Comparison of ENCODE assay signal across 35 cellular contexts in genomic region chr9:7305677-7306076, GRCh38.
DNase-seq lines count a peak whose midpoint lies in the region; ATAC-seq, FAIRE-seq and TF ChIP-seq lines count a peak whose summit lies in the region.
"Had no signal": no experiment of that assay in that cellular context is flagged by ENCODE, and none has a peak within 500 bp of the region (broad histone marks: within the 10 kb centered on the region; RNA-seq: fewer than 3 reads in every experiment).

No MANE protein-coding gene starts in this region.

- H3K27ac ChIP-seq in HEK293 (ENCODE audit: extremely low read depth, low read depth, low read length) (no peak overlapping the region), H1 (ENCODE audit: low read depth, low read length) (no peak overlapping the region), esophagus muscularis mucosa (replicated peaks in 1 of 4) (no peak overlapping the region), mesenchymal stem cell (ENCODE audit: low read length, poor library complexity, severe bottlenecking) (no peak overlapping the region)
- H3K27ac ChIP-seq: 22Rv1; A549; BLaER1; BLaER1 treated with 17β-estradiol and CSF1 and Interleukin-3, amounts not matched to agents 10 nM and 100 nM; C4-2B had no signal

- no peaks in the 10 kb centered on the region for H3K79me1 ChIP-seq in H1 (ENCODE audit: low read depth, low read length)
- no peaks in the 10 kb centered on the region for H3K79me1 ChIP-seq in mesenchymal stem cell (replicated peaks; ENCODE audit: low read length, poor library complexity, severe bottlenecking)

- H3K4me1 ChIP-seq in HEK293 (ENCODE audit: control insufficient read depth, insufficient read depth, low read length): no peaks in the 10 kb centered on the region
- no peaks in the 10 kb centered on the region for H3K4me1 ChIP-seq in H1 (replicated peaks in 1 of 4; ENCODE audit: control insufficient read depth in 3 of 4, insufficient read depth in 4 of 4, low read length in 3 of 4)
- H3K4me1 ChIP-seq in esophagus muscularis mucosa: no peaks in the 10 kb centered on the region
- no peaks in the 10 kb centered on the region for H3K4me1 ChIP-seq in mesenchymal stem cell (ENCODE audit: control insufficient read depth, insufficient read depth, low read depth, low read length)
- H3K4me1 ChIP-seq: A549; BE2C; BLaER1; BLaER1 treated with 17β-estradiol and CSF1 and Interleukin-3, amounts not matched to agents 10 nM and 100 nM; Caco-2 had no signal

- TF ChIP-seq CTCF in HEK293 (tag by site-specific recombination; IDR thresholded peaks at IDR 0.05): no peak
- TF ChIP-seq CTCF in H1 (IDR thresholded peaks at IDR 0.05; ENCODE audit: control extremely low read depth in 1 of 3, insufficient read depth in 1 of 3, low read depth in 1 of 3, low read length in 3 of 3): no peak
- no peak for TF ChIP-seq CTCF in esophagus muscularis mucosa (IDR thresholded peaks at IDR 0.05)

- CTCF ChIA-PET in HEK293 (lab: Yijun Ruan, JAX): no interaction called here
- CTCF ChIA-PET in H1 (lab: Charles Lee; ENCODE audit: partially characterized antibody): interaction anchor here (0.9 to 1.7 kb wide), 7 partner anchors 9 to 253 kb away, joined by 3 to 6 read pairs (median 3); no protein-coding TSS in a partner anchor

- no peak overlapping the region for H3K23ac ChIP-seq in H1 (ENCODE audit: insufficient read length)
- H3K23ac ChIP-seq in mesenchymal stem cell (ENCODE audit: low read length in 2 of 2): no peak overlapping the region

- no peak for TF ChIP-seq EP300 in H1 (IDR thresholded peaks at IDR 0.05; ENCODE audit: borderline replicate concordance in 1 of 2, low read depth in 2 of 2, low read length in 2 of 2)
- no peak for TF ChIP-seq EP300 in esophagus muscularis mucosa (IDR thresholded peaks at IDR 0.05)

- H2BK12ac ChIP-seq in H1 (ENCODE audit: low read depth, low read length) (no peak overlapping the region), mesenchymal stem cell (ENCODE audit: low read length in 2 of 2) (no peak overlapping the region)

- H2BK120ac ChIP-seq in H1 (replicated peaks; ENCODE audit: low read depth, low read length): no peak overlapping the region
- H2BK120ac ChIP-seq in mesenchymal stem cell (ENCODE audit: low read depth, low read length): no peak overlapping the region

- DNase-seq in H1 (ENCODE audit: low read depth in 1 of 2, low spot score in 2 of 2) (no peak), esophagus muscularis mucosa (ENCODE audit: extremely low spot score) (peak; percentile 53), mesenchymal stem cell (no peak), NCI-H1436 treated with DMSO at 0.1 percent for 48 hours (lab: John Stamatoyannopoulos, UW) (no peak)
- DNase-seq: 8988T; ACHN; AML-193; BE2C; C1 segment of cervical spinal cord; Caco-2; Calu3; CD4-positive, alpha-beta memory T cell; CD4-positive, alpha-beta T cell; CD4-positive, CD25-positive, alpha-beta regulatory T cell; CD8-positive, alpha-beta memory T cell; CD8-positive, alpha-beta T cell; COR-L47; DMS 273 treated with DMSO at 0.1 percent for 48 hours; DMS153; DMS53; DMS79; DMS79 treated with DMSO at 0.1 percent for 48 hours; DND-41; EL had no signal

- H3K4ac ChIP-seq in H1 (replicated peaks; ENCODE audit: insufficient read length, low read depth, low read length) (no peak overlapping the region), mesenchymal stem cell (ENCODE audit: low read depth in 1 of 2, low read length in 2 of 2) (no peak overlapping the region)

- H3K4me2 ChIP-seq in H1 (ENCODE audit: insufficient read depth in 1 of 2, low read depth in 2 of 2, low read length in 2 of 2) (no peak overlapping the region), mesenchymal stem cell (ENCODE audit: low read length, poor library complexity, severe bottlenecking) (no peak overlapping the region)
- H3K4me2 ChIP-seq: A549; BLaER1; BLaER1 treated with 17β-estradiol and CSF1 and Interleukin-3, amounts not matched to agents 10 nM and 100 nM had no signal

- H4K5ac ChIP-seq in H1 (ENCODE audit: insufficient read length, low read depth, low read length): no peak overlapping the region

- 90% methylated on average over 3 of the region's 3 CpGs; no CpG with 5 or more reads in 1 of the 2 experiments for WGBS in H1 (ENCODE audit: extremely low coverage in 1 of 2, insufficient coverage in 1 of 2, insufficient read length in 1 of 2, insufficient replicate concordance in 2 of 2, low coverage in 1 of 2, low lambda C conversion rate in 2 of 2, missing lambda C conversion rate in 1 of 2), 2 experiments
- WGBS in esophagus muscularis mucosa: 91% methylated on average over 3 of the region's 3 CpGs
- WGBS in mesenchymal stem cell: 88% methylated on average over 3 of the region's 3 CpGs

- H4K8ac ChIP-seq in H1 (ENCODE audit: extremely low read depth, insufficient read depth, low read length): no peak overlapping the region
- no peak overlapping the region for H4K8ac ChIP-seq in mesenchymal stem cell (ENCODE audit: low read length)

- no peak for FAIRE-seq in H1 (lab: Jason Lieb, UNC)
- FAIRE-seq: A204.1, A549, D721Med had no signal

- no peaks in the 10 kb centered on the region for H3K23me2 ChIP-seq in H1 (ENCODE audit: low read depth, low read length)

- no peak overlapping the region for H2BK20ac ChIP-seq in H1 (ENCODE audit: low read length)

- no peak overlapping the region for H3K56ac ChIP-seq in H1 (replicated peaks; ENCODE audit: insufficient read length, low read depth, low read length)

- TF ChIP-seq POLR2A in H1 (IDR thresholded peaks at IDR 0.05; ENCODE audit: control extremely low read depth in 1 of 2, low read depth in 2 of 2, low read length in 2 of 2) (no peak), esophagus muscularis mucosa (IDR thresholded peaks at IDR 0.05; ENCODE audit: low read depth) (no peak)

- H2BK15ac ChIP-seq in H1 (ENCODE audit: low read length): 0 out of 2 replicates have a peak overlapping the region, but pooled peaks have one; percentile 21
- no peak overlapping the region for H2BK15ac ChIP-seq in mesenchymal stem cell (ENCODE audit: low read depth, poor library complexity, severe bottlenecking)

- no peaks in the 10 kb centered on the region for H4K20me1 ChIP-seq in H1 (replicated peaks in 1 of 2; ENCODE audit: control insufficient read depth in 1 of 2, insufficient read depth in 2 of 2, low read length in 2 of 2)
- H4K20me1 ChIP-seq: BLaER1; BLaER1 treated with 17β-estradiol and CSF1 and Interleukin-3, amounts not matched to agents 10 nM and 100 nM had no signal

- intact Hi-C loops in esophagus muscularis mucosa (cut with DNase I): no loop called here

- H2AK5ac ChIP-seq in H1 (ENCODE audit: low read depth, low read length): peak overlapping the region; percentile 61; the same call in 1 of the 2 replicates
- no peak overlapping the region for H2AK5ac ChIP-seq in mesenchymal stem cell (ENCODE audit: low read length, severe bottlenecking)

- POLR2A ChIA-PET in HEK293 (lab: Yijun Ruan, JAX): no interaction called here
- POLR2A ChIA-PET in H1 (lab: Charles Lee; ENCODE audit: partially characterized antibody): no interaction called here

- H3K9me3 ChIP-seq in HEK293 (ENCODE audit: control insufficient read depth, insufficient read depth, low read depth, low read length): no peaks in the 10 kb centered on the region
- peaks cover 5 to 13% of the 10 kb centered on the region in 2 experiments; a peak in 2 of 4 replicates for H3K9me3 ChIP-seq in H1 (ENCODE audit: insufficient read depth in 2 of 2, low read depth in 1 of 2, low read length in 1 of 2)
- peaks cover 0 to 27% (median 16%) of the 10 kb centered on the region in 4 donors for H3K9me3 ChIP-seq in esophagus muscularis mucosa
- H3K9me3 ChIP-seq in mesenchymal stem cell (ENCODE audit: control insufficient read depth, low read length): peaks cover 31% of the 10 kb centered on the region
- H3K9me3 ChIP-seq: BE2C, Caco-2 had no signal

- H3K4me3 ChIP-seq in HEK293 (ENCODE audit: low read depth, low read length): no peak overlapping the region
- H3K4me3 ChIP-seq in H1 (ENCODE audit: extremely low read depth in 1 of 4, insufficient read depth in 2 of 4, low read depth in 3 of 4, low read length in 4 of 4): no peak overlapping the region
- no peak overlapping the region for H3K4me3 ChIP-seq in esophagus muscularis mucosa
- no peak overlapping the region for H3K4me3 ChIP-seq in mesenchymal stem cell (ENCODE audit: insufficient read depth in 1 of 2, low read depth in 1 of 2, low read length in 2 of 2)
- H3K4me3 ChIP-seq: A549; BLaER1; BLaER1 treated with 17β-estradiol and CSF1 and Interleukin-3, amounts not matched to agents 10 nM and 100 nM had no signal

- H3K79me2 ChIP-seq in H1 (ENCODE audit: control insufficient read depth in 1 of 2, insufficient read depth in 2 of 2, low read length in 2 of 2): no peaks in the 10 kb centered on the region

- no peak for ATAC-seq in HG02840 (IDR thresholded peaks at IDR 0.05; ENCODE audit: low FRiP score, unreplicated experiment)
- ATAC-seq in GM21576 (IDR thresholded peaks at IDR 0.05; ENCODE audit: unreplicated experiment): no peak
- ATAC-seq in HG02678 (IDR thresholded peaks at IDR 0.05; ENCODE audit: unreplicated experiment): no peak
- ATAC-seq: CD8-positive, alpha-beta T cell had no signal

- H3K9ac ChIP-seq in H1 (replicated peaks in 1 of 4; ENCODE audit: extremely low read depth in 1 of 4, low read depth in 3 of 4, low read length in 3 of 4): no peak overlapping the region
- H3K9ac ChIP-seq in mesenchymal stem cell (ENCODE audit: low read length): no peak overlapping the region
- H3K9ac ChIP-seq: BLaER1; BLaER1 treated with 17β-estradiol and CSF1 and Interleukin-3, amounts not matched to agents 10 nM and 100 nM had no signal

- H3K36me3 ChIP-seq in HEK293 (ENCODE audit: control insufficient read depth in 2 of 2, insufficient read depth in 1 of 2, low read length in 2 of 2): no peaks in the 10 kb centered on the region
- no peaks in the 10 kb centered on the region for H3K36me3 ChIP-seq in H1 (ENCODE audit: control insufficient read depth in 2 of 4, insufficient read depth in 4 of 4, low read length in 3 of 4)
- no peaks in the 10 kb centered on the region for H3K36me3 ChIP-seq in esophagus muscularis mucosa
- no peaks in the 10 kb centered on the region for H3K36me3 ChIP-seq in mesenchymal stem cell (ENCODE audit: control insufficient read depth in 1 of 2, insufficient read depth in 2 of 2, low read depth in 1 of 2, low read length in 2 of 2)
- H3K36me3 ChIP-seq: BE2C; BLaER1; BLaER1 treated with 17β-estradiol and CSF1 and Interleukin-3, amounts not matched to agents 10 nM and 100 nM had no signal

- H4K91ac ChIP-seq in H1 (replicated peaks; ENCODE audit: insufficient read length, low read length) (no peak overlapping the region), mesenchymal stem cell (ENCODE audit: low read length) (peak overlapping the region; percentile 79)

- H3K14ac ChIP-seq in H1 (ENCODE audit: insufficient read length) (no peak overlapping the region), mesenchymal stem cell (ENCODE audit: low read length in 2 of 2) (no peak overlapping the region)

- H2BK5ac ChIP-seq in H1 (ENCODE audit: low read depth, low read length): no peak overlapping the region
- H2BK5ac ChIP-seq in mesenchymal stem cell (ENCODE audit: low read depth, low read length, poor library complexity, severe bottlenecking): no peak overlapping the region

- no peak overlapping the region for H2AFZ ChIP-seq in H1 (ENCODE audit: low read length)
- no peak overlapping the region for H2AFZ ChIP-seq in mesenchymal stem cell (ENCODE audit: low read depth, low read length)

- TF ChIP-seq RAD21 in H1 (IDR thresholded peaks at IDR 0.05 in 1 of 2, conservative IDR thresholded peaks at IDR 0.05 in 1 of 2; ENCODE audit: low read depth in 2 of 2, low read length in 2 of 2): no peak

- H3K18ac ChIP-seq in H1 (ENCODE audit: extremely low read depth, low read length) (no peak overlapping the region), mesenchymal stem cell (ENCODE audit: low read depth in 1 of 2, low read length in 2 of 2) (no peak overlapping the region)

- no peaks in the 10 kb centered on the region for H3K27me3 ChIP-seq in H1 (replicated peaks in 1 of 4; ENCODE audit: control insufficient read depth in 3 of 4, extremely low read depth in 1 of 4, insufficient read depth in 3 of 4, low read length in 3 of 4)
- H3K27me3 ChIP-seq in esophagus muscularis mucosa: no peaks in the 10 kb centered on the region
- H3K27me3 ChIP-seq in mesenchymal stem cell (ENCODE audit: control insufficient read depth in 1 of 2, insufficient read depth in 1 of 2, low read length in 2 of 2): peaks cover 0 to 36% of the 10 kb centered on the region in 2 experiments
- H3K27me3 ChIP-seq: BLaER1; BLaER1 treated with 17β-estradiol and CSF1 and Interleukin-3, amounts not matched to agents 10 nM and 100 nM had no signal
